Comparison of ENCODE assay signal across 19 cellular contexts in genomic region chr12:24940157-24940556, GRCh38. TPM values are rescaled to one million over a fixed set of nuclear protein-coding genes. Genes with fewer than 3 reads are reported as not detected.
"Had no signal": no experiment of that assay in that cellular context is flagged by ENCODE, and none has a peak within 500 bp of the region (broad histone marks: within the 10 kb centered on the region; RNA-seq: fewer than 3 reads in every experiment).

No MANE protein-coding gene starts in this region.

- H3K27ac ChIP-seq: RWPE1 had no signal

- ATAC-seq: SK-N-SH treated with all-trans-retinoic acid at 6 μM for 48 hours had no signal

- DNase-seq: Karpas-422, KG1, MM.1S, NCI-H1092 treated with DMSO at 0.1 percent for 48 hours, NCI-H1436, NCI-H187, NCI-H2029, NCI-H2081 treated with DMSO at 0.1 percent for 48 hours, NCI-H2171, NCI-H226, NCI-H446, NCI-H510A, NCI-H524 treated with DMSO at 0.1 percent for 48 hours, NCI-H69, NCI-H774, SHP77 had no signal

RNA-seq across cellular contexts. Expression of gene BCAT1, which starts 8.7 kb away (rescaled TPM):
- total RNA-seq: HT-29 had no signal
